ENCODE assay signal across 8 cellular contexts in the genomic region with DNA sequence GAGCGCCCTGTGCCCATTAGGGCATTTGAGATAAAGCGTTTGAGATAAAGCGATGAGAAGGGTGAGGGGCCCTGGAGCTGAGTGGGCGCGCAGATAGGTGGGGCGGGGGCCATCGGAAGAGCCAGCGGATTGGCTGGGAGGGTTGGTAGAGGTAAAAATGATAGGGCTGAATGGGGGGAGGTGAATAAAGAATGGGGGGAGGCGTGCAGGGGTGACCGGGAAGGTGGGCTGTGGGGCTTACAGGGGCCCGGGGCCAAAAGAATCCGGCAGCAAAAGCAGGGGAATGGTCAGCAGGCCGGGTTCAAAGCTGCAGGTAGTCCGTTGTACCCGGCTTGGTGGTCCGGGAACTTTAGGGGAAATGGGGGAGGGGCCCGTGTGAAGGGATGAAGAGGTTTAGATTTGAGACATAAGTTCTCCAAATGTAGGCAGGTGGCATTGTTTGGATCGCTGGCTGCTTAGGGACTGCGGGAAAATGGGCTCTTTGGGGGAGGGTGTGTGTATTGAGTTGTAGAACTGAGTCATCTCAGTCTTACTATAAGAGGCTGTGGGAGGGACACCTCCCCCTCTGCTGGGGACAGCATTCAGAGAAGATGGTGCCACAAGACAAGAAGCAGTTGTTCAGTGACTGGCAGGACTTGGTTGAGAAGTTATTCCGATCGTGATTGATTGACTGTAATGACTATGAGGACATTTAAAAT. TPM values are rescaled to one million over a fixed set of nuclear protein-coding genes. Genes with fewer than 3 reads are reported as not detected.
DNase-seq lines count a peak whose midpoint lies in the region; ATAC-seq and TF ChIP-seq lines count a peak whose summit lies in the region.

No MANE protein-coding gene starts in this region.

- H3K9me3 ChIP-seq in AG04450 (ENCODE audit: control insufficient read depth, insufficient read depth, low read length) (no peaks in the 10 kb centered on the region; the same call in 1 of the 2 replicates), iPS-18c (ENCODE audit: control insufficient read depth, insufficient read depth, low read length) (no peaks in the 10 kb centered on the region), spleen (no peaks in the 10 kb centered on the region)

- no peak for TF ChIP-seq POLR2A in spleen (IDR thresholded peaks at IDR 0.05)

- TF ChIP-seq CTCF in AG04450 (IDR thresholded peaks at IDR 0.05; ENCODE audit: low read depth, low read length), result no peak
- no peak for TF ChIP-seq CTCF in spleen (IDR thresholded peaks at IDR 0.05 in 8 of 11, conservative IDR thresholded peaks at IDR 0.05 in 3 of 11)

- H3K4me1 ChIP-seq in spleen, result peaks cover 31 to 71% (median 54%) of the 10 kb centered on the region in 6 donors

- POLR2A ChIA-PET in AG04450 (lab: Yijun Ruan, JAX), result interaction anchor here (0.6 to 1.8 kb wide), 4 partner anchors 73 to 119 kb away, joined by 3 to 4 read pairs (median 4); a partner anchor contains a TSS

- no peak for DNase-seq in AG04450 (ENCODE audit: low read depth, low spot score)
- peak; percentile 35 for DNase-seq in SKM-1 treated with dmso at 0.1 percent for 144 hours (lab: John Stamatoyannopoulos, UW; ENCODE audit: unreplicated experiment)
- DNase-seq in activated naive CD8-positive, alpha-beta T cell treated with anti-CD3 and anti-CD28 coated beads, Interleukin-2, amount 50 U/mL, for 16 hours (ENCODE audit: low read depth, low spot score), result peak; percentile 45
- DNase-seq in spleen, result no peak
- no peak for DNase-seq in NCI-H1694 treated with DMSO at 0.1 percent for 48 hours (lab: John Stamatoyannopoulos, UW)

- 1% methylated on average over 21 of the region's 21 CpGs for WGBS in spleen, 5 donors

- intact Hi-C loops in spleen (cut with DNase I; ENCODE audit: low total_unique reads), result loop anchor here (10.0 kb wide), 1 partner anchor 73 kb away; a partner anchor contains a TSS

- no peak overlapping the region for H3K27ac ChIP-seq in AG04450 (ENCODE audit: low read depth, low read length)
- H3K27ac ChIP-seq in spleen, result peak overlapping the region; percentile 72 to 95 (median 92)

- CTCF ChIA-PET in AG04450 (lab: Charles Lee), result interaction anchor here (0.6 to 0.7 kb wide), 2 partner anchors 166 to 228 kb away, joined by 3 to 8 read pairs; no protein-coding TSS in a partner anchor

- H3K4me3 ChIP-seq in AG04450 (ENCODE audit: low read depth, low read length) (peak overlapping the region; percentile 87), iPS-18c (ENCODE audit: insufficient read depth, low read depth, low read length) (peak overlapping the region; percentile 99), spleen (peak overlapping the region; percentile 79 to 92 (median 87))

- peaks cover 0 to 18% (median 3%) of the 10 kb centered on the region in 6 donors for H3K36me3 ChIP-seq in spleen

- H3K27me3 ChIP-seq in AG04450 (ENCODE audit: control insufficient read depth, insufficient read depth, low read length) (no peaks in the 10 kb centered on the region), spleen (replicated peaks in 1 of 7) (no peaks in the 10 kb centered on the region)

- peak; percentile 33 for ATAC-seq in GM18907 (IDR thresholded peaks at IDR 0.05; ENCODE audit: unreplicated experiment)
- peak; percentile 30 for ATAC-seq in HG03457 (IDR thresholded peaks at IDR 0.05; ENCODE audit: unreplicated experiment)

RNA-seq across cellular contexts. Expression of a gene that starts 0.6 kb away (rescaled TPM):
- polyA plus RNA-seq in AG04450 (2011; rRNA removed) (1.6 and 2.4 TPM in 2 replicates), spleen (1 to 10 TPM; 3.5 to 7.8 (median 4.7) TPM)
- 4.2 and 5.8 TPM in 2 replicates for polyA minus RNA-seq in AG04450 (2011; rRNA and poly(A)+ RNA removed)
- 10 to 100 TPM; 14.5 to 25.2 (median 16.3) TPM for total RNA-seq in spleen

Comparison
In these comparisons a context has a peak if more than half of its experiments do, and no peak if none do; other contexts are left out.
1. DNase-seq: peak in SKM-1 treated with dmso at 0.1 percent for 144 hours (single experiment) and activated naive CD8-positive, alpha-beta T cell treated with anti-CD3 and anti-CD28 coated beads, Interleukin-2, amount 50 U/mL, for 16 hours (single experiment); none in AG04450 (single experiment), spleen (single experiment) and NCI-H1694 treated with DMSO at 0.1 percent for 48 hours (single experiment).
2. Peak in every context shown above with its lines, with median percentiles within 50 percentile points of each other: H3K4me3 ChIP-seq.